1 cellular context compared by ENCODE assay signal in genomic region chr10:26840938-26841732, GRCh38.
TF ChIP-seq lines count a peak whose summit lies in the region.

No MANE protein-coding gene starts in this region.

TF ChIP-seq in GM12878, 131 proteins besides CTCF, POLR2A, EP300 and RAD21 (continued from another document):
- TF ChIP-seq RB1 (IDR thresholded peaks at IDR 0.05; ENCODE audit: borderline replicate concordance) (no peak), NR2F1 (conservative IDR thresholded peaks at IDR 0.05) (no peak), GABPA (IDR thresholded peaks at IDR 0.05; ENCODE audit: low read depth) (no peak), SRF (IDR thresholded peaks at IDR 0.05; ENCODE audit: low read depth in 2 of 2, low read length in 2 of 2) (no peak)
